ENCODE assay signal across 25 cellular contexts in the genomic region with DNA sequence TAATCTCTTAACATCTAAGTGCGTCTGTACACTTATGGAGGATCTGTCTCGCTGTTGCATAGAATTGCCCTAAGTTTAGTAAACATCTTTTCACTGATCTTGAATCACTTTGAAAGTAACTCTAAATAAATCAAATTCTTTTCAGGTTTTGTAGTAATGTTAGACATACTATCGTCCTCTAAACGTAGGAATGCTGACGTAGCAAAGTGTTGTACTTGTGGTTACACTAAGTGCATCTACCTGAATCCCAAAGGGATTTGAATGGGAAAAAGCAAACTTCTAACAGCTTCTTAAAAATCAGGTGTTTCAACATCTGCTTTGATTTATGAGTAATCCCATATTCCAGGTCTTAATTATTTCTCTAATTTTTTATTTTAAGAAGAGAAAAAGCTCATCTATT.
"Had no signal": no experiment of that assay in that cellular context is flagged by ENCODE, and none has a peak within 500 bp of the region (broad histone marks: within the 10 kb centered on the region; RNA-seq: fewer than 3 reads in every experiment).

No MANE protein-coding gene starts in this region.

- H3K4me3 ChIP-seq: SK-N-MC had no signal

- ATAC-seq: activated CD4-positive, alpha-beta T cell treated with anti-CD3 and anti-CD28 coated beads for 36 hours; activated T-helper 17 cell treated with anti-CD3 and anti-CD28 coated beads, Interleukin-2, amount 50 U/mL, for 72 hours; Panc1; Right ventricle myocardium inferior; T-cell had no signal

- H3K27ac ChIP-seq: SK-N-MC had no signal

- DNase-seq: activated CD4-positive, alpha-beta memory T cell treated with anti-CD3 and anti-CD28 coated beads, Interleukin-2, amount 10 ng/mL, durations not matched to agents 7 days and 5 days; activated CD4-positive, alpha-beta T cell treated with anti-CD3 and anti-CD28 coated beads for 36 hours; activated CD4-positive, alpha-beta T cell treated with anti-CD3 and anti-CD28 coated beads, Interleukin-2, amount 50 U/mL, for 1 hour; activated gamma-delta T cell; activated naive CD4-positive, alpha-beta T cell treated with anti-CD3 and anti-CD28 coated beads for 36 hours; activated T-cell treated with anti-CD3 and anti-CD28 coated beads for 4 hours; activated T-cell treated with anti-CD3 and anti-CD28 coated beads, Interleukin-2, amount 50 U/mL, for 48 hours; amygdala; NCI-H1105 treated with DMSO at 0.1 percent for 48 hours; NCI-H1436 treated with DMSO at 0.1 percent for 48 hours; NCI-H187; NCI-H2081; NCI-H2171; NCI-H2227 treated with DMSO at 0.1 percent for 48 hours; NCI-H510A; NCI-H526 treated with DMSO at 0.1 percent for 48 hours; NCI-H82; RPMI8226; T-cell; T-helper 2 cell; T1000 had no signal
